Comparison of ENCODE assay signal across 26 cellular contexts in the genomic region with DNA sequence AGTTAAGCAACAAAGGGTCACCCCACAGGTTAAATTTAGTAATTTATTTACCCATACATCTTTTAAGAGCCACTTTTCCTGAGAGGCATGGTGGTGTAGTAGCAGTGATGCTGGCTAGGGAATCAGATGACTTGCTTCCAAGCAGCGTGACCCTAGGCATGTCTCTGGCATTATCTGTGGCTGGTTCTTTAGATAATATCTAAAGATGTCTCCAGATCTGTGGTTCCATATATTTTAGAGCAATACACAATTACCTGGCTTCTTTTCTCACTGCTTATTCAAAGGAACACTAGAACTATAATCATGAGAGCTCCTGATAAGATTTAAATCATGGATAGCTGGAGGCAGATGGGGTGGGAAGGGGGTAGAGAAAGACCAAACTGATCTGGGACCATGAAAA. TPM values are rescaled to one million over a fixed set of nuclear protein-coding genes. Genes with fewer than 3 reads are reported as not detected.
DNase-seq lines count a peak whose midpoint lies in the region; FAIRE-seq and TF ChIP-seq lines count a peak whose summit lies in the region.
"Had no signal": no experiment of that assay in that cellular context is flagged by ENCODE, and none has a peak within 500 bp of the region (broad histone marks: within the 10 kb centered on the region; RNA-seq: fewer than 3 reads in every experiment).

No MANE protein-coding gene starts in this region.

- TF ChIP-seq POLR2A in sigmoid colon (IDR thresholded peaks at IDR 0.05) (no peak), spleen (IDR thresholded peaks at IDR 0.05) (no peak)

- H3K4me3 ChIP-seq in astrocyte (ENCODE audit: insufficient read depth, low read depth, low read length), result no peak overlapping the region
- no peak overlapping the region for H3K4me3 ChIP-seq in sigmoid colon
- no peak overlapping the region for H3K4me3 ChIP-seq in spleen
- H3K4me3 ChIP-seq: BLaER1, GM12878 had no signal

- no peaks in the 10 kb centered on the region for H3K36me3 Mint-ChIP-seq in astrocyte (ENCODE audit: low read depth, unreplicated experiment)
- H3K36me3 Mint-ChIP-seq: CD14-positive monocyte; CD4-positive, alpha-beta memory T cell; CD4-positive, CD25-positive, alpha-beta regulatory T cell; CD8-positive, alpha-beta memory T cell had no signal

- H4K20me1 ChIP-seq in astrocyte (ENCODE audit: insufficient read depth, low read length), result no peaks in the 10 kb centered on the region
- H4K20me1 ChIP-seq: BLaER1 had no signal

- no peaks in the 10 kb centered on the region for H3K27me3 Mint-ChIP-seq in astrocyte (ENCODE audit: low read depth, unreplicated experiment)

- DNase-seq in SK-N-DZ (ENCODE audit: low spot score) (peak; percentile 61), astrocyte (ENCODE audit: low read depth) (no peak), sigmoid colon (no peak), spleen (no peak), cerebellum (ENCODE audit: low spot score) (no peak)
- DNase-seq: 8988T; ACHN; BE2C; C1 segment of cervical spinal cord; CD4-positive, alpha-beta memory T cell; CD4-positive, CD25-positive, alpha-beta regulatory T cell; CD8-positive, alpha-beta memory T cell; COR-L47; DMS 273 treated with DMSO at 0.1 percent for 48 hours; DMS153; DMS53; DMS79; DND-41; EL; GDM1 had no signal

- H3K9me3 ChIP-seq in astrocyte (ENCODE audit: insufficient read depth, low read depth, low read length) (no peaks in the 10 kb centered on the region), sigmoid colon (no peaks in the 10 kb centered on the region), spleen (no peaks in the 10 kb centered on the region)
- H3K9me3 ChIP-seq: BE2C, BLaER1 had no signal

- H3K27ac ChIP-seq in astrocyte (ENCODE audit: low read depth, low read length) (no peak overlapping the region), sigmoid colon (peak overlapping the region in 3 of 4 donors; percentile 66 to 72 (median 69)), spleen (no peak overlapping the region)
- H3K27ac ChIP-seq: BLaER1 had no signal

- H3K4me1 Mint-ChIP-seq in astrocyte (ENCODE audit: low read depth, unreplicated experiment), result no peaks in the 10 kb centered on the region
- H3K4me1 Mint-ChIP-seq: CD14-positive monocyte; CD4-positive, alpha-beta memory T cell; CD4-positive, CD25-positive, alpha-beta regulatory T cell; CD8-positive, alpha-beta memory T cell had no signal

- no peaks in the 10 kb centered on the region for H3K4me1 ChIP-seq in astrocyte (ENCODE audit: insufficient read depth, low read length)
- H3K4me1 ChIP-seq in sigmoid colon, result peaks cover 0 to 60% (median 37%) of the 10 kb centered on the region in 4 donors
- H3K4me1 ChIP-seq in spleen, result no peaks in the 10 kb centered on the region
- H3K4me1 ChIP-seq: BLaER1 had no signal

- no peaks in the 10 kb centered on the region for H3K79me2 ChIP-seq in astrocyte (ENCODE audit: insufficient read depth, low read length)

- H3K9me3 Mint-ChIP-seq in astrocyte (ENCODE audit: unreplicated experiment), result no peaks in the 10 kb centered on the region
- H3K9me3 Mint-ChIP-seq: CD4-positive, alpha-beta memory T cell; CD4-positive, CD25-positive, alpha-beta regulatory T cell had no signal

- peak; percentile 37 for FAIRE-seq in astrocyte (lab: Jason Lieb, UNC)
- FAIRE-seq: A204.1, GM12878, GM12892, GM18507 had no signal

- 80 to 94% methylated on average over 1 of the region's 1 CpG for WGBS in sigmoid colon, 2 donors
- whole genome bisulfite sequencing in spleen, 5 donors, result 71 to 95% (median 90%) methylated on average over 1 of the region's 1 CpG

- no peaks in the 10 kb centered on the region for H3K36me3 ChIP-seq in astrocyte (ENCODE audit: insufficient read depth, low read length)
- no peaks in the 10 kb centered on the region for H3K36me3 ChIP-seq in sigmoid colon
- H3K36me3 ChIP-seq in spleen, result no peaks in the 10 kb centered on the region
- H3K36me3 ChIP-seq: BE2C, BLaER1 had no signal

- no peak for TF ChIP-seq EP300 in sigmoid colon (IDR thresholded peaks at IDR 0.05)

- no peak for TF ChIP-seq CTCF in astrocyte (IDR thresholded peaks at IDR 0.05; ENCODE audit: insufficient read depth, low read depth, low read length)
- no peak for TF ChIP-seq CTCF in sigmoid colon (IDR thresholded peaks at IDR 0.05)
- TF ChIP-seq CTCF in spleen (IDR thresholded peaks at IDR 0.05 in 8 of 11, conservative IDR thresholded peaks at IDR 0.05 in 3 of 11), result no peak

- no peaks in the 10 kb centered on the region for H3K27me3 ChIP-seq in astrocyte (ENCODE audit: insufficient read depth, low read length)
- H3K27me3 ChIP-seq in sigmoid colon, result no peaks in the 10 kb centered on the region
- H3K27me3 ChIP-seq in spleen (replicated peaks in 1 of 7), result peaks cover 0 to 18% (median 0%) of the 10 kb centered on the region in 7 donors
- H3K27me3 ChIP-seq: BE2C, BLaER1 had no signal

- no peak overlapping the region for H3K9ac ChIP-seq in astrocyte (ENCODE audit: low read length)
- H3K9ac ChIP-seq: BLaER1 had no signal

- intact Hi-C loops in sigmoid colon (cut with DNase I), result loop anchor here (10.0 kb wide), 2 partner anchors 317 to 527 kb away; no protein-coding TSS in a partner anchor
- intact Hi-C loops in spleen (cut with DNase I; ENCODE audit: low total_unique reads), result no loop called here

- H2AFZ ChIP-seq in astrocyte (ENCODE audit: low read depth, low read length), result no peak overlapping the region

- no peak overlapping the region for H3K4me3 Mint-ChIP-seq in astrocyte (ENCODE audit: unreplicated experiment)
- H3K4me3 Mint-ChIP-seq: CD14-positive monocyte; CD4-positive, alpha-beta memory T cell; CD4-positive, CD25-positive, alpha-beta regulatory T cell; CD8-positive, alpha-beta memory T cell had no signal

- no peak overlapping the region for H3K27ac Mint-ChIP-seq in astrocyte (ENCODE audit: unreplicated experiment)
- H3K27ac Mint-ChIP-seq: CD14-positive monocyte; CD4-positive, alpha-beta memory T cell; CD4-positive, CD25-positive, alpha-beta regulatory T cell had no signal

- no peak overlapping the region for H3K4me2 ChIP-seq in astrocyte (ENCODE audit: low read length)
- H3K4me2 ChIP-seq: BLaER1 had no signal

RNA-seq across cellular contexts. Expression of a gene that starts 21.1 kb away (rescaled TPM):
- polyA plus RNA-seq in SK-N-DZ (2014; cell fraction: cytosol; rRNA removed), result 133 and 168 TPM in 2 replicates
- 136 and 171 TPM in 2 replicates for polyA plus RNA-seq in SK-N-DZ (2014; cell fraction: nucleus; rRNA removed)
- 30.9 and 35.6 TPM in 2 replicates for total RNA-seq in astrocyte
- total RNA-seq in sigmoid colon, result 100 to 1,000 TPM in 1 of 4 donors, 10 to 100 TPM in 3; 76.0 to 154 (median 85.1) TPM
- 1 to 10 TPM; 1.4 to 8.5 (median 4.2) TPM for polyA plus RNA-seq in sigmoid colon
- 10 to 100 TPM; 18.2 to 57.2 (median 27.7) TPM for total RNA-seq in spleen
- polyA plus RNA-seq in spleen, result 1 to 10 TPM; 2.6 to 7.8 (median 3.6) TPM
- total RNA-seq in cerebellum, result 40.8 TPM
- total RNA-seq: CD4-positive, alpha-beta memory T cell; CD4-positive, CD25-positive, alpha-beta regulatory T cell; CD8-positive, alpha-beta memory T cell had no signal
- polyA plus RNA-seq: CD14-positive monocyte; CD4-positive, alpha-beta memory T cell; CD4-positive, CD25-positive, alpha-beta regulatory T cell; CD8-positive, alpha-beta memory T cell had no signal

Comparison
In these comparisons a context has a peak if more than half of its experiments do, and no peak if none do; other contexts are left out.
1. H3K27ac ChIP-seq: peak in sigmoid colon (3 of 4); none in astrocyte (single experiment) and spleen (0 of 8).